ENCODE assay signal across 15 cellular contexts in genomic region chr5:56616454-56617160, GRCh38.
DNase-seq lines count a peak whose midpoint lies in the region; ATAC-seq and TF ChIP-seq lines count a peak whose summit lies in the region.
"Had no signal": no experiment of that assay in that cellular context is flagged by ENCODE, and none has a peak within 500 bp of the region (broad histone marks: within the 10 kb centered on the region; RNA-seq: fewer than 3 reads in every experiment).

No MANE protein-coding gene starts in this region.

- TF ChIP-seq CTCF in left ventricle myocardium inferior (IDR thresholded peaks at IDR 0.05; ENCODE audit: borderline replicate concordance), result no peak
- TF ChIP-seq CTCF in vagina (IDR thresholded peaks at IDR 0.05), result no peak

- H3K4me3 ChIP-seq in left ventricle myocardium inferior (peak overlapping the region; percentile 13), vagina (no peak overlapping the region)
- H3K4me3 ChIP-seq: adrenal gland, colonic mucosa, GM23248, mucosa of descending colon had no signal

- peaks cover 11% of the 10 kb centered on the region for H3K36me3 Mint-ChIP-seq in activated naive CD8-positive, alpha-beta T cell
- peaks cover 3% of the 10 kb centered on the region for H3K36me3 Mint-ChIP-seq in activated naive CD8-positive, alpha-beta T cell treated with anti-CD3 and anti-CD28 coated beads for 36 hours

- H3K4me3 Mint-ChIP-seq in activated naive CD8-positive, alpha-beta T cell, result no peak overlapping the region
- no peak overlapping the region for H3K4me3 Mint-ChIP-seq in activated naive CD8-positive, alpha-beta T cell treated with anti-CD3 and anti-CD28 coated beads for 36 hours

- intact Hi-C loops in left ventricle myocardium inferior (cut with micrococcal nuclease), result no loop called here
- intact Hi-C loops in vagina (cut with DNase I), result loop anchor here (1.0 kb wide), 1 partner anchor 27 kb away; no protein-coding TSS in a partner anchor

- peaks cover 11% of the 10 kb centered on the region for H3K9me3 Mint-ChIP-seq in activated naive CD8-positive, alpha-beta T cell (ENCODE audit: low read depth)
- H3K9me3 Mint-ChIP-seq in activated naive CD8-positive, alpha-beta T cell treated with anti-CD3 and anti-CD28 coated beads for 36 hours, result peaks cover 9% of the 10 kb centered on the region

- no peak for ATAC-seq in GM18858 (IDR thresholded peaks at IDR 0.05; ENCODE audit: unreplicated experiment)
- ATAC-seq in GM19035 (IDR thresholded peaks at IDR 0.05; ENCODE audit: unreplicated experiment), result no peak
- ATAC-seq: mucosa of descending colon had no signal

- H3K9me3 ChIP-seq in left ventricle myocardium inferior (replicated peaks) (peaks cover 32% of the 10 kb centered on the region), vagina (peaks cover 6% of the 10 kb centered on the region)
- H3K9me3 ChIP-seq: colonic mucosa had no signal

- TF ChIP-seq POLR2A in vagina (IDR thresholded peaks at IDR 0.05), result no peak

- H3K27ac ChIP-seq in left ventricle myocardium inferior (replicated peaks) (peak overlapping the region; percentile 75), vagina (peak overlapping the region; percentile 46)
- H3K27ac ChIP-seq: colonic mucosa, GM23248 had no signal

- H3K4me1 ChIP-seq in left ventricle myocardium inferior (peaks cover 28% of the 10 kb centered on the region), vagina (peaks cover 22% of the 10 kb centered on the region)
- H3K4me1 ChIP-seq: colonic mucosa had no signal

- no peaks in the 10 kb centered on the region for H3K36me3 ChIP-seq in left ventricle myocardium inferior
- no peaks in the 10 kb centered on the region for H3K36me3 ChIP-seq in vagina
- H3K36me3 ChIP-seq: adrenal gland, colonic mucosa had no signal

- H3K27me3 Mint-ChIP-seq in activated naive CD8-positive, alpha-beta T cell, result no peaks in the 10 kb centered on the region
- no peaks in the 10 kb centered on the region for H3K27me3 Mint-ChIP-seq in activated naive CD8-positive, alpha-beta T cell treated with anti-CD3 and anti-CD28 coated beads for 36 hours

- peaks cover 54% of the 10 kb centered on the region for H3K4me1 Mint-ChIP-seq in activated naive CD8-positive, alpha-beta T cell (ENCODE audit: low read depth)
- peaks cover 34% of the 10 kb centered on the region for H3K4me1 Mint-ChIP-seq in activated naive CD8-positive, alpha-beta T cell treated with anti-CD3 and anti-CD28 coated beads for 36 hours

- DNase-seq in activated naive CD8-positive, alpha-beta T cell treated with anti-CD3 and anti-CD28 coated beads for 36 hours, result no peak
- DNase-seq in NCI-H748 treated with DMSO at 0.1 percent for 48 hours (lab: John Stamatoyannopoulos, UW) (peak; percentile 82), left ventricle myocardium inferior (no peak), vagina (ENCODE audit: extremely low spot score in 2 of 2) (no peak)
- no peak for DNase-seq in stimulated activated CD4-positive, alpha-beta T cell treated with anti-CD3 and anti-CD28 coated beads, Interleukin-4, amount 100 ng/mL, for 1 hour
- DNase-seq: activated CD8-positive, alpha-beta memory T cell treated with anti-CD3 and anti-CD28 coated beads, Interleukin-2, amount 50 U/mL, for 48 hours; colonic mucosa; GM23248; mucosa of descending colon; NCI-H526; stimulated activated CD4-positive, alpha-beta T cell treated with anti-CD3 and anti-CD28 coated beads, Interleukin-4, amount 100 ng/mL, for 4 hours had no signal

- peak overlapping the region; percentile 4 for H3K27ac Mint-ChIP-seq in activated naive CD8-positive, alpha-beta T cell
- H3K27ac Mint-ChIP-seq in activated naive CD8-positive, alpha-beta T cell treated with anti-CD3 and anti-CD28 coated beads for 36 hours, result no peak overlapping the region

- no peaks in the 10 kb centered on the region for H3K27me3 ChIP-seq in left ventricle myocardium inferior (ENCODE audit: low read depth)
- no peaks in the 10 kb centered on the region for H3K27me3 ChIP-seq in vagina
- H3K27me3 ChIP-seq: adrenal gland, colonic mucosa had no signal
